Comparison of ENCODE assay signal across 10 cellular contexts in genomic region chr15:93071469-93071891, GRCh38. TPM values are rescaled to one million over a fixed set of nuclear protein-coding genes. Genes with fewer than 3 reads are reported as not detected.
A peak's percentile ranks its signal among the peaks of the same experiment; 100 is the strongest.
DNase-seq lines count a peak whose midpoint lies in the region; ATAC-seq, FAIRE-seq and TF ChIP-seq lines count a peak whose summit lies in the region.
"Had no signal": no experiment of that assay in that cellular context is flagged by ENCODE, and none has a peak within 500 bp of the region (broad histone marks: within the 10 kb centered on the region; RNA-seq: fewer than 3 reads in every experiment).

No MANE protein-coding gene starts in this region.

- POLR2A ChIA-PET in H1 (lab: Charles Lee; ENCODE audit: partially characterized antibody): interaction anchor here (0.5 to 7.8 kb wide), 8 partner anchors 10 to 109 kb away, joined by 3 to 62 read pairs (median 4); no protein-coding TSS in a partner anchor

- H3K79me1 ChIP-seq in H1 (ENCODE audit: low read depth, low read length): peaks cover 16% of the 10 kb centered on the region

- no peak overlapping the region for H4K91ac ChIP-seq in H1 (replicated peaks; ENCODE audit: insufficient read length, low read length)

- H4K5ac ChIP-seq in H1 (ENCODE audit: insufficient read length, low read depth, low read length): peak overlapping the region; percentile 59

- 4% methylated on average over 18 of the region's 18 CpGs; no CpG with 5 or more reads in 1 of the 2 experiments for WGBS in H1 (ENCODE audit: extremely low coverage in 1 of 2, insufficient coverage in 1 of 2, insufficient read length in 1 of 2, insufficient replicate concordance in 2 of 2, low coverage in 1 of 2, low lambda C conversion rate in 2 of 2, missing lambda C conversion rate in 1 of 2), 2 experiments
- 2 to 3% methylated on average over 10 to 15 of the region's 18 CpGs for WGBS in mesodermal cell (ENCODE audit: insufficient coverage in 2 of 2), 2 experiments
- WGBS in right lobe of liver (ENCODE audit: insufficient coverage, low coverage, low lambda C conversion rate, missing lambda C conversion rate): 19% methylated on average over 9 of the region's 18 CpGs

- H2BK20ac ChIP-seq in H1 (ENCODE audit: low read length): 0 out of 2 replicates have a peak overlapping the region, but pooled peaks have one; percentile 7

- H3K36me3 ChIP-seq in MM.1S (replicated peaks; ENCODE audit: insufficient read depth, low read length): no peaks in the 10 kb centered on the region
- peaks cover 0 to 22% (median under 1%) of the 10 kb centered on the region in 4 experiments; a peak in 3 of 8 replicates for H3K36me3 ChIP-seq in H1 (ENCODE audit: control insufficient read depth in 2 of 4, insufficient read depth in 4 of 4, low read length in 3 of 4)
- H3K36me3 ChIP-seq in mesodermal cell (ENCODE audit: control insufficient read depth, insufficient read depth, low read length): peaks cover 3% of the 10 kb centered on the region
- H3K36me3 ChIP-seq in thoracic aorta: no peaks in the 10 kb centered on the region
- no peaks in the 10 kb centered on the region for H3K36me3 ChIP-seq in right lobe of liver

- H3K27ac ChIP-seq in MM.1S (ENCODE audit: low read length) (no peak overlapping the region), H1 (ENCODE audit: low read depth, low read length) (no peak overlapping the region), mesodermal cell (ENCODE audit: low read depth, low read length, severe bottlenecking) (no peak overlapping the region), thoracic aorta (peak overlapping the region; percentile 84 to 88), right lobe of liver (no peak overlapping the region)

- CTCF ChIA-PET in H1 (lab: Charles Lee; ENCODE audit: partially characterized antibody): interaction anchor here (1.0 to 7.4 kb wide), 11 partner anchors 13 to 1049 kb away, joined by 3 to 56 read pairs (median 4); partner anchors contain the start of gene RGMA

- H3K4ac ChIP-seq in H1 (replicated peaks; ENCODE audit: insufficient read length, low read depth, low read length): no peak overlapping the region

- 0 out of 2 replicates have a peak overlapping the region, but pooled peaks have one; percentile 31 for H2BK15ac ChIP-seq in H1 (ENCODE audit: low read length)

- no peak for TF ChIP-seq RAD21 in H1 (IDR thresholded peaks at IDR 0.05 in 1 of 2, conservative IDR thresholded peaks at IDR 0.05 in 1 of 2; ENCODE audit: low read depth in 2 of 2, low read length in 2 of 2)

- H2BK5ac ChIP-seq in H1 (ENCODE audit: low read depth, low read length): no peak overlapping the region; the same call in 1 of the 2 replicates

- H3K14ac ChIP-seq in H1 (ENCODE audit: insufficient read length): no peak overlapping the region

- H3K56ac ChIP-seq in H1 (replicated peaks; ENCODE audit: insufficient read length, low read depth, low read length): no peak overlapping the region

- peak overlapping the region; percentile 62 for H3K18ac ChIP-seq in H1 (ENCODE audit: extremely low read depth, low read length)

- no peak overlapping the region for H3K9ac ChIP-seq in MM.1S (ENCODE audit: low read length)
- peak overlapping the region in 3 of 4 experiments; percentile 49 to 78 (median 49); a peak in 6 of 7 replicates for H3K9ac ChIP-seq in H1 (replicated peaks in 1 of 4; ENCODE audit: extremely low read depth in 1 of 4, low read depth in 3 of 4, low read length in 3 of 4)

- peaks cover 9% of the 10 kb centered on the region; the same call in 1 of the 2 replicates for H3K23me2 ChIP-seq in H1 (ENCODE audit: low read depth, low read length)

- TF ChIP-seq CTCF in MM.1S (IDR thresholded peaks at IDR 0.05; ENCODE audit: low read length) (no peak), H1 (IDR thresholded peaks at IDR 0.05; ENCODE audit: control extremely low read depth in 1 of 3, insufficient read depth in 1 of 3, low read depth in 1 of 3, low read length in 3 of 3) (no peak), thoracic aorta (IDR thresholded peaks at IDR 0.05) (no peak), right lobe of liver (IDR thresholded peaks at IDR 0.05) (no peak)

- no peak overlapping the region for H2BK120ac ChIP-seq in H1 (replicated peaks; ENCODE audit: low read depth, low read length)

- H3K23ac ChIP-seq in H1 (ENCODE audit: insufficient read length): no peak overlapping the region

- no peaks in the 10 kb centered on the region for H3F3A ChIP-seq in MM.1S (ENCODE audit: insufficient read depth, low read length)

- H4K20me1 ChIP-seq in MM.1S (ENCODE audit: insufficient read depth, low read length) (no peaks in the 10 kb centered on the region), H1 (replicated peaks in 1 of 2; ENCODE audit: control insufficient read depth in 1 of 2, insufficient read depth in 2 of 2, low read length in 2 of 2) (peaks cover 33 to 34% of the 10 kb centered on the region in 2 experiments)

- H3K79me2 ChIP-seq in MM.1S (ENCODE audit: low read length): no peaks in the 10 kb centered on the region
- peaks cover 20 to 72% of the 10 kb centered on the region in 2 experiments for H3K79me2 ChIP-seq in H1 (ENCODE audit: control insufficient read depth in 1 of 2, insufficient read depth in 2 of 2, low read length in 2 of 2)

- no peak overlapping the region for H3K4me3 ChIP-seq in MM.1S (ENCODE audit: low read length)
- H3K4me3 ChIP-seq in H1 (ENCODE audit: extremely low read depth in 1 of 4, insufficient read depth in 2 of 4, low read depth in 3 of 4, low read length in 4 of 4): peak overlapping the region; percentile 66 to 94 (median 88)
- peak overlapping the region; percentile 68 for H3K4me3 ChIP-seq in mesodermal cell (ENCODE audit: extremely low read depth, insufficient read depth, low read length, poor library complexity, severe bottlenecking)
- H3K4me3 ChIP-seq in thoracic aorta: peak overlapping the region; percentile 96
- peak overlapping the region in 1 of 3 donors; percentile 2 for H3K4me3 ChIP-seq in right lobe of liver

- H3K4me1 ChIP-seq in MM.1S (ENCODE audit: low read length) (no peaks in the 10 kb centered on the region), H1 (replicated peaks in 1 of 4; ENCODE audit: control insufficient read depth in 3 of 4, insufficient read depth in 4 of 4, low read length in 3 of 4) (peaks cover 8 to 40% (median 26%) of the 10 kb centered on the region in 4 experiments; a peak in 6 of 7 replicates), mesodermal cell (ENCODE audit: control insufficient read depth, insufficient read depth, low read length, poor library complexity, severe bottlenecking) (no peaks in the 10 kb centered on the region), thoracic aorta (ENCODE audit: control insufficient read depth in 1 of 2, low read depth in 2 of 2) (peaks cover 17 to 57% of the 10 kb centered on the region in 2 donors), right lobe of liver (peaks cover 0 to 10% (median 0%) of the 10 kb centered on the region in 4 donors)

- no peak overlapping the region for H2AK5ac ChIP-seq in H1 (ENCODE audit: low read depth, low read length)

- H2AFZ ChIP-seq in MM.1S (ENCODE audit: low read length) (0 out of 2 replicates have a peak overlapping the region, but pooled peaks have one; percentile 0), H1 (ENCODE audit: low read length) (no peak overlapping the region)

- H2BK12ac ChIP-seq in H1 (ENCODE audit: low read depth, low read length): peak overlapping the region; percentile 50; the same call in 1 of the 2 replicates

- H3K27me3 ChIP-seq in MM.1S (replicated peaks; ENCODE audit: insufficient read depth, low read length): peaks cover 25% of the 10 kb centered on the region
- H3K27me3 ChIP-seq in H1 (replicated peaks in 1 of 4; ENCODE audit: control insufficient read depth in 3 of 4, extremely low read depth in 1 of 4, insufficient read depth in 3 of 4, low read length in 3 of 4): peaks cover 0 to 8% (median 7%) of the 10 kb centered on the region in 4 experiments; a peak in 5 of 7 replicates
- no peaks in the 10 kb centered on the region for H3K27me3 ChIP-seq in thoracic aorta (replicated peaks; ENCODE audit: insufficient read depth)
- H3K27me3 ChIP-seq in right lobe of liver: peaks cover 0 to 21% of the 10 kb centered on the region in 2 donors

- intact Hi-C loops in right lobe of liver (cut with DNase I): no loop called here

- no peak for FAIRE-seq in H1 (lab: Jason Lieb, UNC)
- FAIRE-seq: RCC 7860 had no signal

- no peaks in the 10 kb centered on the region for H3K9me2 ChIP-seq in MM.1S (replicated peaks; ENCODE audit: insufficient read depth, low read length)

- H3K9me3 ChIP-seq in MM.1S (replicated peaks; ENCODE audit: insufficient read depth, low read length) (no peaks in the 10 kb centered on the region), H1 (ENCODE audit: insufficient read depth in 2 of 2, low read depth in 1 of 2, low read length in 1 of 2) (no peaks in the 10 kb centered on the region), mesodermal cell (ENCODE audit: control insufficient read depth, low read length) (no peaks in the 10 kb centered on the region), thoracic aorta (no peaks in the 10 kb centered on the region), right lobe of liver (no peaks in the 10 kb centered on the region)

- DNase-seq in MM.1S (no peak), H1 (ENCODE audit: low read depth in 1 of 2, low spot score in 2 of 2) (no peak), thoracic aorta (ENCODE audit: low spot score) (no peak), right lobe of liver (no peak), NCI-H146 treated with DMSO at 0.1 percent for 48 hours (lab: John Stamatoyannopoulos, UW; ENCODE audit: unreplicated experiment) (no peak), mucosa of gallbladder (ENCODE audit: low spot score) (no peak), NCI-H524 treated with DMSO at 0.1 percent for 48 hours (lab: John Stamatoyannopoulos, UW) (no peak)
- DNase-seq: activated CD4-positive, alpha-beta T cell treated with anti-CD3 and anti-CD28 coated beads, Interleukin-2, amount 50 U/mL, for 4 hours had no signal

- H3K4me2 ChIP-seq in MM.1S (ENCODE audit: low read depth, low read length) (peak overlapping the region; percentile 42; the same call in 1 of the 2 replicates), H1 (ENCODE audit: insufficient read depth in 1 of 2, low read depth in 2 of 2, low read length in 2 of 2) (peak overlapping the region; percentile 78 to 79)

- no peak for TF ChIP-seq EP300 in H1 (IDR thresholded peaks at IDR 0.05; ENCODE audit: borderline replicate concordance in 1 of 2, low read depth in 2 of 2, low read length in 2 of 2)

- TF ChIP-seq POLR2A in H1 (IDR thresholded peaks at IDR 0.05; ENCODE audit: control extremely low read depth in 1 of 2, low read depth in 2 of 2, low read length in 2 of 2) (peak in 1 of 2 experiments; percentile 51; a peak in 1 of 3 replicates), right lobe of liver (IDR thresholded peaks at IDR 0.05) (no peak)

- ATAC-seq in thoracic aorta (ENCODE audit: insufficient number of reproducible peaks, low FRiP score, low read depth) (no peak), right lobe of liver (no peak)

- peak overlapping the region; percentile 86; the same call in 1 of the 2 replicates for H4K8ac ChIP-seq in H1 (ENCODE audit: extremely low read depth, insufficient read depth, low read length)

RNA-seq across cellular contexts. Expression of gene RGMA, which starts 17.5 kb away (rescaled TPM):
- total RNA-seq in H1 (2021; fragmentation: NEBNext Ultra II Directional; extraction: Animal tissue kit (Norgen Biotek cat#: 25700)): 39.8 and 41.8 TPM in 2 replicates
- polyA plus RNA-seq in H1 (2011; rRNA removed): 19.9 and 49.3 TPM in 2 replicates
- 22.2 TPM for polyA plus RNA-seq in H1 (2011; cell fraction: cytosol; rRNA removed)
- 36.3 TPM for polyA plus RNA-seq in H1 (2011; cell fraction: nucleus; rRNA removed)
- 29.1 to 45.4 TPM (median 42.0 TPM) in 4 replicates for polyA plus RNA-seq in H1 (2012, experiment 1 of 2)
- 30.6 TPM for polyA plus RNA-seq in H1 (2012, experiment 2 of 2)
- 21.1 TPM for polyA plus RNA-seq in H1 (2013, experiment 1 of 2)
- polyA plus RNA-seq in H1 (2013, experiment 2 of 2): 23.0 TPM
- 10.0 and 13.8 TPM in 2 replicates for polyA minus RNA-seq in H1 (2011; rRNA and poly(A)+ RNA removed)
- 25.5 TPM for polyA minus RNA-seq in H1 (2011; cell fraction: cytosol; rRNA and poly(A)+ RNA removed)
- polyA minus RNA-seq in H1 (2011; cell fraction: nucleus; rRNA and poly(A)+ RNA removed): 27.8 TPM
- 6.7 TPM for polyA plus RNA-seq in mesodermal cell (2013, experiment 1 of 2)
- polyA plus RNA-seq in mesodermal cell (2013, experiment 2 of 2): 4.5 TPM
- total RNA-seq in thoracic aorta (10 to 100 TPM; 22.1 to 55.7 TPM), right lobe of liver (under 1 TPM in 4 of 6 experiments, not detected in 2; 0.06 to 0.32 (median 0.25) TPM), mucosa of gallbladder (17.5 TPM)

Comparison
In these comparisons a context has a peak if more than half of its experiments do, and no peak if none do; other contexts are left out.
1. H3K27ac ChIP-seq: peak in thoracic aorta (2 of 2); none in MM.1S (single experiment), H1 (single experiment), mesodermal cell (single experiment) and right lobe of liver (0 of 3).
2. RNA of gene RGMA, which starts 17.5 kb away (total RNA-seq): 22.1 to 55.7 TPM in thoracic aorta, 39.8 to 41.8 TPM in H1 and 17.5 TPM in mucosa of gallbladder (single experiment); 0.06 to 0.32 TPM in right lobe of liver; every median in the first group is over 10 times any median in the second.